ENCODE assay signal across 1 cellular context in the genomic region with DNA sequence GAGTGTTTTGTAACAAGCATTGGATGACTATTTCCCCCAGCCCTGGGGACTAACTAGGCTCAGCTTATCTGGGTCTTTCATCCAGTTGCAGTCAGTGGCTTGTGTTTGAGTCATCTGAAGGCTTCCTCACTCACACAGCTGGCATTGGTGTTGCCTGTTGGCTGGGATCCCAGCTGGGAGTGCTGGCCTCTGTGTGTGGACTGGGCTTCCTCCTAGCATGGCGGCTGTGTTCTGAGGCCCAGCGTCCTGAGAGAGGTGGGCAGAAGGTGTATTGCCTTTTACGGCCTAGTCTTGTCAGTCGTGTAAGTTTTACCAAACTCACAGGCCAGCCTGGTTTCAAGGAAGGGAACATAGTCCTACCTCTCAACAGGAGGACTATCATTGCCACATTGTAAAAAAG.
TF ChIP-seq lines count a peak whose summit lies in the region.

No MANE protein-coding gene starts in this region.

TF ChIP-seq in SK-N-SH, 30 proteins besides CTCF, POLR2A, EP300 and RAD21 (continued from another document):
- 0 out of 2 replicates have a peak, but pooled peaks have one; percentile 26 for TF ChIP-seq YY1 (IDR thresholded peaks at IDR 0.05; ENCODE audit: low read depth)
- TF ChIP-seq REST (IDR thresholded peaks at IDR 0.05; ENCODE audit: low read depth, low read length) = no peak
- TF ChIP-seq TCF12 (IDR thresholded peaks at IDR 0.05) = no peak
- no peak for TF ChIP-seq MEF2A (IDR thresholded peaks at IDR 0.05; ENCODE audit: borderline replicate concordance, low read depth)
